In genomic region chr7:73932364-73932763, GRCh38 we compare ENCODE assay signal across 17 cellular contexts.
DNase-seq lines count a peak whose midpoint lies in the region; ATAC-seq and TF ChIP-seq lines count a peak whose summit lies in the region.
"Had no signal": no experiment of that assay in that cellular context is flagged by ENCODE, and none has a peak within 500 bp of the region (broad histone marks: within the 10 kb centered on the region; RNA-seq: fewer than 3 reads in every experiment).

No MANE protein-coding gene starts in this region.

- in situ Hi-C loops in KBM-7 (cut with MboI; ENCODE audit: low pct_unique_long_range_greater_than_20kb, low sequenced_read_pairs) = no loop called here

- no peak overlapping the region for H3K4me3 ChIP-seq in fibroblast of the aortic adventitia (ENCODE audit: low read depth, low read length)
- H3K4me3 ChIP-seq: A549; BLaER1 treated with 17β-estradiol and CSF1 and Interleukin-3, amounts not matched to agents 10 nM and 100 nM; GM12878; K562 had no signal

- DNase-seq in HCEC 1CT (peak; percentile 8), NCI-H69 (lab: John Stamatoyannopoulos, UW) (peak; percentile 17), amniotic stem cell (lab: John Stamatoyannopoulos, UW) (peak; percentile 0), fibroblast of the aortic adventitia (ENCODE audit: low read depth) (peak; percentile 47), SHP77 treated with DMSO at 0.1 percent for 48 hours (lab: John Stamatoyannopoulos, UW) (no peak), HEK293T (ENCODE audit: extremely low spot score) (no peak), KBM-7 (no peak)
- DNase-seq: Calu3; CD4-positive, CD25-positive, alpha-beta regulatory T cell; DMS79; Kasumi-1 had no signal

- TF ChIP-seq CTCF in fibroblast of the aortic adventitia (IDR thresholded peaks at IDR 0.05; ENCODE audit: insufficient read depth, low read length) = no peak

- no peak for ATAC-seq in GM18502 (IDR thresholded peaks at IDR 0.05; ENCODE audit: poor library complexity, unreplicated experiment)
- ATAC-seq: A549, GM12878, HCT116, K562 had no signal

- POLR2A ChIA-PET in HEK293T (lab: Yijun Ruan, JAX) = no interaction called here

- CTCF ChIA-PET in HEK293T (lab: Yijun Ruan, JAX) = no interaction called here

TF ChIP-seq in HEK293T, 16 proteins besides CTCF, POLR2A, EP300 and RAD21:
- TF ChIP-seq SP1 (IDR thresholded peaks at IDR 0.05) = no peak
- no peak for TF ChIP-seq FOXM1 (IDR thresholded peaks at IDR 0.05; ENCODE audit: borderline replicate concordance)
- TF ChIP-seq BHLHE40 (IDR thresholded peaks at IDR 0.05; ENCODE audit: borderline replicate concordance) = no peak
- no peak for TF ChIP-seq TARDBP (IDR thresholded peaks at IDR 0.05)
- no peak for TF ChIP-seq ZNF384 (IDR thresholded peaks at IDR 0.05)
- no peak for TF ChIP-seq ELF4 (IDR thresholded peaks at IDR 0.05)
- no peak for TF ChIP-seq ARNT (IDR thresholded peaks at IDR 0.05)
- TF ChIP-seq HDGF (IDR thresholded peaks at IDR 0.05; ENCODE audit: borderline replicate concordance) = no peak
- TF ChIP-seq FOXA1 (IDR thresholded peaks at IDR 0.05) = no peak

Comparison
In these comparisons a context has a peak if more than half of its experiments do, and no peak if none do; other contexts are left out.
1. DNase-seq: peak in HCEC 1CT (single experiment), NCI-H69 (single experiment), amniotic stem cell (single experiment) and fibroblast of the aortic adventitia (single experiment); none in SHP77 treated with DMSO at 0.1 percent for 48 hours (single experiment), HEK293T (single experiment) and KBM-7 (single experiment).